Comparison of ENCODE assay signal across 1 cellular context in the genomic region with DNA sequence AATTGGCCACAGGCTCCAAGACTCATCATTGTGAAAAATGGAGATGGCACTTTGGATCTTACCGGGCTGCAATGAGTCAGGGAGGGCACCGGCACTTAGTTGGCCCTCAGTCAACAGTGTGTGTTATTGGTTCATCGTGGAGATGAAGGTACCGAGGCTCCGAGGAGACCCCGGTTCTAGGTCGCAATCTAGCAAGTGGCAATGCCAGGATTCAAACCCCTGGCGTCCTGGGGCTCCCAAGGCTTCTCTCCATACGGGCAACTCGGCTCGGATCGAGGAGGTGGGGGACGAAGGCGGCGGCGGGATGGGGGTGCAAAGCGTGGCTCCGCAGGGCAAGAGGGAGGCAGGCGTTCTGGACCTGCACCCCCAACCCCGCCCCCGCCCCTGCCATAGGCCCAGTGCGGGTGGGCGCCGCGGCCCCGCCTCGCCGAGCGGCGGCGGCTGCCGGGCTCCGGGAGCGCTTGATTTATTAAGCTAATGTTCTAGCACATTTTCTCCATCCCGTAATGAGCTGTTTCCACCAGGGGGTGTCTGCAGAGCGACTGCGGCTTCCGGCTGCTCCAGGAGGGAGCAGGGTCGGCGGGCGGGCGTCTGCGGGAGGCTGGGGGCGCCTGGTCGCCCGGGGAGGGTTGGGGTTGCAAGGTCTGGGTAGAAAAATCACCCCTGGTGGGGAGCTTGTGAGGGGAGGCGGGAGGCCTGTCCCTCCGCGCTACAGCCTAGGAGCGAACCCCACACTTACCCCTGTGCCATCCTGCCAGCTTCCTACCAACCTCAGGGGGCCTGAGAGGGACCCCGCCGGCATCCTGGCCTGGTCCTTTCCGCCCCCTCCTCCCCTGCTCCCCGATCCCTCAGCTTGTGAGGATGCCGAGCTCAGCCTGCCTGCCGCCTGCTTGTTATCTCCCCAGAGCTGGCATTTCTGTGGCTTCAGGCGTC.
TF ChIP-seq lines count a peak whose summit lies in the region.

No MANE protein-coding gene starts in this region.

TF ChIP-seq in K562, 482 proteins besides CTCF, POLR2A, EP300 and RAD21 (continued from another document and continues in another):
- TF ChIP-seq, protein P1, sequence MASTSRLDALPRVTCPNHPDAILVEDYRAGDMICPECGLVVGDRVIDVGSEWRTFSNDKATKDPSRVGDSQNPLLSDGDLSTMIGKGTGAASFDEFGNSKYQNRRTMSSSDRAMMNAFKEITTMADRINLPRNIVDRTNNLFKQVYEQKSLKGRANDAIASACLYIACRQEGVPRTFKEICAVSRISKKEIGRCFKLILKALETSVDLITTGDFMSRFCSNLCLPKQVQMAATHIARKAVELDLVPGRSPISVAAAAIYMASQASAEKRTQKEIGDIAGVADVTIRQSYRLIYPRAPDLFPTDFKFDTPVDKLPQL (IDR thresholded peaks at IDR 0.05; ENCODE audit: extremely low read depth, insufficient read length): no peak
- TF ChIP-seq ETS2 (tag; IDR thresholded peaks at IDR 0.05; ENCODE audit: borderline replicate concordance, poor library complexity, severe bottlenecking): no peak
- TF ChIP-seq MAZ (CRISPR knock-in tag; conservative IDR thresholded peaks at IDR 0.05 in 1 of 2, IDR thresholded peaks at IDR 0.05 in 1 of 2): peak in 1 of 2 experiments; percentile 57; a peak in 1 of 4 replicates
- TF ChIP-seq, protein P2, sequence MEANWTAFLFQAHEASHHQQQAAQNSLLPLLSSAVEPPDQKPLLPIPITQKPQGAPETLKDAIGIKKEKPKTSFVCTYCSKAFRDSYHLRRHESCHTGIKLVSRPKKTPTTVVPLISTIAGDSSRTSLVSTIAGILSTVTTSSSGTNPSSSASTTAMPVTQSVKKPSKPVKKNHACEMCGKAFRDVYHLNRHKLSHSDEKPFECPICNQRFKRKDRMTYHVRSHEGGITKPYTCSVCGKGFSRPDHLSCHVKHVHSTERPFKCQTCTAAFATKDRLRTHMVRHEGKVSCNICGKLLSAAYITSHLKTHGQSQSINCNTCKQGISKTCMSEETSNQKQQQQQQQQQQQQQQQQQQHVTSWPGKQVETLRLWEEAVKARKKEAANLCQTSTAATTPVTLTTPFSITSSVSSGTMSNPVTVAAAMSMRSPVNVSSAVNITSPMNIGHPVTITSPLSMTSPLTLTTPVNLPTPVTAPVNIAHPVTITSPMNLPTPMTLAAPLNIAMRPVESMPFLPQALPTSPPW (CRISPR knock-in tag; IDR thresholded peaks at IDR 0.05): peak; percentile 52
- no peak for TF ChIP-seq KLF1 (tag; IDR thresholded peaks at IDR 0.05)
- TF ChIP-seq SLC30A9 (CRISPR knock-in tag; IDR thresholded peaks at IDR 0.05): no peak
- peak; percentile 37 for TF ChIP-seq KDM5B (IDR thresholded peaks at IDR 0.05; ENCODE audit: insufficient replicate concordance, low read depth, low read length)
- no peak for TF ChIP-seq SMARCA4 (IDR thresholded peaks at IDR 0.05)
- TF ChIP-seq, protein P3, sequence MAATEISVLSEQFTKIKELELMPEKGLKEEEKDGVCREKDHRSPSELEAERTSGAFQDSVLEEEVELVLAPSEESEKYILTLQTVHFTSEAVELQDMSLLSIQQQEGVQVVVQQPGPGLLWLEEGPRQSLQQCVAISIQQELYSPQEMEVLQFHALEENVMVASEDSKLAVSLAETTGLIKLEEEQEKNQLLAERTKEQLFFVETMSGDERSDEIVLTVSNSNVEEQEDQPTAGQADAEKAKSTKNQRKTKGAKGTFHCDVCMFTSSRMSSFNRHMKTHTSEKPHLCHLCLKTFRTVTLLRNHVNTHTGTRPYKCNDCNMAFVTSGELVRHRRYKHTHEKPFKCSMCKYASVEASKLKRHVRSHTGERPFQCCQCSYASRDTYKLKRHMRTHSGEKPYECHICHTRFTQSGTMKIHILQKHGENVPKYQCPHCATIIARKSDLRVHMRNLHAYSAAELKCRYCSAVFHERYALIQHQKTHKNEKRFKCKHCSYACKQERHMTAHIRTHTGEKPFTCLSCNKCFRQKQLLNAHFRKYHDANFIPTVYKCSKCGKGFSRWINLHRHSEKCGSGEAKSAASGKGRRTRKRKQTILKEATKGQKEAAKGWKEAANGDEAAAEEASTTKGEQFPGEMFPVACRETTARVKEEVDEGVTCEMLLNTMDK (IDR thresholded peaks at IDR 0.05; ENCODE audit: borderline replicate concordance, insufficient read depth, low read depth, low read length, poor library complexity, severe bottlenecking): peak; percentile 19
- no peak for TF ChIP-seq GTF2A2 (tag; IDR thresholded peaks at IDR 0.05)
- peak; percentile 52 for TF ChIP-seq ETV1 (tag; conservative IDR thresholded peaks at IDR 0.05; ENCODE audit: low read depth)
- no peak for TF ChIP-seq ILF3 (IDR thresholded peaks at IDR 0.05; ENCODE audit: borderline replicate concordance)
- TF ChIP-seq, protein P4, sequence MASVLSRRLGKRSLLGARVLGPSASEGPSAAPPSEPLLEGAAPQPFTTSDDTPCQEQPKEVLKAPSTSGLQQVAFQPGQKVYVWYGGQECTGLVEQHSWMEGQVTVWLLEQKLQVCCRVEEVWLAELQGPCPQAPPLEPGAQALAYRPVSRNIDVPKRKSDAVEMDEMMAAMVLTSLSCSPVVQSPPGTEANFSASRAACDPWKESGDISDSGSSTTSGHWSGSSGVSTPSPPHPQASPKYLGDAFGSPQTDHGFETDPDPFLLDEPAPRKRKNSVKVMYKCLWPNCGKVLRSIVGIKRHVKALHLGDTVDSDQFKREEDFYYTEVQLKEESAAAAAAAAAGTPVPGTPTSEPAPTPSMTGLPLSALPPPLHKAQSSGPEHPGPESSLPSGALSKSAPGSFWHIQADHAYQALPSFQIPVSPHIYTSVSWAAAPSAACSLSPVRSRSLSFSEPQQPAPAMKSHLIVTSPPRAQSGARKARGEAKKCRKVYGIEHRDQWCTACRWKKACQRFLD (CRISPR knock-in tag; IDR thresholded peaks at IDR 0.05): no peak
- TF ChIP-seq, protein P5, sequence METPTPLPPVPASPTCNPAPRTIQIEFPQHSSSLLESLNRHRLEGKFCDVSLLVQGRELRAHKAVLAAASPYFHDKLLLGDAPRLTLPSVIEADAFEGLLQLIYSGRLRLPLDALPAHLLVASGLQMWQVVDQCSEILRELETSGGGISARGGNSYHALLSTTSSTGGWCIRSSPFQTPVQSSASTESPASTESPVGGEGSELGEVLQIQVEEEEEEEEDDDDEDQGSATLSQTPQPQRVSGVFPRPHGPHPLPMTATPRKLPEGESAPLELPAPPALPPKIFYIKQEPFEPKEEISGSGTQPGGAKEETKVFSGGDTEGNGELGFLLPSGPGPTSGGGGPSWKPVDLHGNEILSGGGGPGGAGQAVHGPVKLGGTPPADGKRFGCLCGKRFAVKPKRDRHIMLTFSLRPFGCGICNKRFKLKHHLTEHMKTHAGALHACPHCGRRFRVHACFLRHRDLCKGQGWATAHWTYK (CRISPR knock-in tag; IDR thresholded peaks at IDR 0.05): no peak
- TF ChIP-seq, protein P6, sequence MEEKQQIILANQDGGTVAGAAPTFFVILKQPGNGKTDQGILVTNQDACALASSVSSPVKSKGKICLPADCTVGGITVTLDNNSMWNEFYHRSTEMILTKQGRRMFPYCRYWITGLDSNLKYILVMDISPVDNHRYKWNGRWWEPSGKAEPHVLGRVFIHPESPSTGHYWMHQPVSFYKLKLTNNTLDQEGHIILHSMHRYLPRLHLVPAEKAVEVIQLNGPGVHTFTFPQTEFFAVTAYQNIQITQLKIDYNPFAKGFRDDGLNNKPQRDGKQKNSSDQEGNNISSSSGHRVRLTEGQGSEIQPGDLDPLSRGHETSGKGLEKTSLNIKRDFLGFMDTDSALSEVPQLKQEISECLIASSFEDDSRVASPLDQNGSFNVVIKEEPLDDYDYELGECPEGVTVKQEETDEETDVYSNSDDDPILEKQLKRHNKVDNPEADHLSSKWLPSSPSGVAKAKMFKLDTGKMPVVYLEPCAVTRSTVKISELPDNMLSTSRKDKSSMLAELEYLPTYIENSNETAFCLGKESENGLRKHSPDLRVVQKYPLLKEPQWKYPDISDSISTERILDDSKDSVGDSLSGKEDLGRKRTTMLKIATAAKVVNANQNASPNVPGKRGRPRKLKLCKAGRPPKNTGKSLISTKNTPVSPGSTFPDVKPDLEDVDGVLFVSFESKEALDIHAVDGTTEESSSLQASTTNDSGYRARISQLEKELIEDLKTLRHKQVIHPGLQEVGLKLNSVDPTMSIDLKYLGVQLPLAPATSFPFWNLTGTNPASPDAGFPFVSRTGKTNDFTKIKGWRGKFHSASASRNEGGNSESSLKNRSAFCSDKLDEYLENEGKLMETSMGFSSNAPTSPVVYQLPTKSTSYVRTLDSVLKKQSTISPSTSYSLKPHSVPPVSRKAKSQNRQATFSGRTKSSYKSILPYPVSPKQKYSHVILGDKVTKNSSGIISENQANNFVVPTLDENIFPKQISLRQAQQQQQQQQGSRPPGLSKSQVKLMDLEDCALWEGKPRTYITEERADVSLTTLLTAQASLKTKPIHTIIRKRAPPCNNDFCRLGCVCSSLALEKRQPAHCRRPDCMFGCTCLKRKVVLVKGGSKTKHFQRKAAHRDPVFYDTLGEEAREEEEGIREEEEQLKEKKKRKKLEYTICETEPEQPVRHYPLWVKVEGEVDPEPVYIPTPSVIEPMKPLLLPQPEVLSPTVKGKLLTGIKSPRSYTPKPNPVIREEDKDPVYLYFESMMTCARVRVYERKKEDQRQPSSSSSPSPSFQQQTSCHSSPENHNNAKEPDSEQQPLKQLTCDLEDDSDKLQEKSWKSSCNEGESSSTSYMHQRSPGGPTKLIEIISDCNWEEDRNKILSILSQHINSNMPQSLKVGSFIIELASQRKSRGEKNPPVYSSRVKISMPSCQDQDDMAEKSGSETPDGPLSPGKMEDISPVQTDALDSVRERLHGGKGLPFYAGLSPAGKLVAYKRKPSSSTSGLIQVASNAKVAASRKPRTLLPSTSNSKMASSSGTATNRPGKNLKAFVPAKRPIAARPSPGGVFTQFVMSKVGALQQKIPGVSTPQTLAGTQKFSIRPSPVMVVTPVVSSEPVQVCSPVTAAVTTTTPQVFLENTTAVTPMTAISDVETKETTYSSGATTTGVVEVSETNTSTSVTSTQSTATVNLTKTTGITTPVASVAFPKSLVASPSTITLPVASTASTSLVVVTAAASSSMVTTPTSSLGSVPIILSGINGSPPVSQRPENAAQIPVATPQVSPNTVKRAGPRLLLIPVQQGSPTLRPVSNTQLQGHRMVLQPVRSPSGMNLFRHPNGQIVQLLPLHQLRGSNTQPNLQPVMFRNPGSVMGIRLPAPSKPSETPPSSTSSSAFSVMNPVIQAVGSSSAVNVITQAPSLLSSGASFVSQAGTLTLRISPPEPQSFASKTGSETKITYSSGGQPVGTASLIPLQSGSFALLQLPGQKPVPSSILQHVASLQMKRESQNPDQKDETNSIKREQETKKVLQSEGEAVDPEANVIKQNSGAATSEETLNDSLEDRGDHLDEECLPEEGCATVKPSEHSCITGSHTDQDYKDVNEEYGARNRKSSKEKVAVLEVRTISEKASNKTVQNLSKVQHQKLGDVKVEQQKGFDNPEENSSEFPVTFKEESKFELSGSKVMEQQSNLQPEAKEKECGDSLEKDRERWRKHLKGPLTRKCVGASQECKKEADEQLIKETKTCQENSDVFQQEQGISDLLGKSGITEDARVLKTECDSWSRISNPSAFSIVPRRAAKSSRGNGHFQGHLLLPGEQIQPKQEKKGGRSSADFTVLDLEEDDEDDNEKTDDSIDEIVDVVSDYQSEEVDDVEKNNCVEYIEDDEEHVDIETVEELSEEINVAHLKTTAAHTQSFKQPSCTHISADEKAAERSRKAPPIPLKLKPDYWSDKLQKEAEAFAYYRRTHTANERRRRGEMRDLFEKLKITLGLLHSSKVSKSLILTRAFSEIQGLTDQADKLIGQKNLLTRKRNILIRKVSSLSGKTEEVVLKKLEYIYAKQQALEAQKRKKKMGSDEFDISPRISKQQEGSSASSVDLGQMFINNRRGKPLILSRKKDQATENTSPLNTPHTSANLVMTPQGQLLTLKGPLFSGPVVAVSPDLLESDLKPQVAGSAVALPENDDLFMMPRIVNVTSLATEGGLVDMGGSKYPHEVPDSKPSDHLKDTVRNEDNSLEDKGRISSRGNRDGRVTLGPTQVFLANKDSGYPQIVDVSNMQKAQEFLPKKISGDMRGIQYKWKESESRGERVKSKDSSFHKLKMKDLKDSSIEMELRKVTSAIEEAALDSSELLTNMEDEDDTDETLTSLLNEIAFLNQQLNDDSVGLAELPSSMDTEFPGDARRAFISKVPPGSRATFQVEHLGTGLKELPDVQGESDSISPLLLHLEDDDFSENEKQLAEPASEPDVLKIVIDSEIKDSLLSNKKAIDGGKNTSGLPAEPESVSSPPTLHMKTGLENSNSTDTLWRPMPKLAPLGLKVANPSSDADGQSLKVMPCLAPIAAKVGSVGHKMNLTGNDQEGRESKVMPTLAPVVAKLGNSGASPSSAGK (IDR thresholded peaks at IDR 0.05): no peak
- TF ChIP-seq ETV5 (CRISPR knock-in tag; IDR thresholded peaks at IDR 0.05; ENCODE audit: low read depth): peak; percentile 63; the same call in 1 of the 2 replicates
- TF ChIP-seq EP400 (IDR thresholded peaks at IDR 0.05): no peak
- TF ChIP-seq SMARCE1 (IDR thresholded peaks at IDR 0.05): no peak
- TF ChIP-seq XRCC4 (IDR thresholded peaks at IDR 0.05; ENCODE audit: extremely low read depth, insufficient read depth, insufficient read length): no peak
- TF ChIP-seq MYC (IDR thresholded peaks at IDR 0.05; ENCODE audit: low read depth, low read length): 0 out of 2 replicates have a peak, but pooled peaks have one; percentile 34
- TF ChIP-seq MYC (CRISPR knock-in tag; IDR thresholded peaks at IDR 0.05; ENCODE audit: borderline replicate concordance, low read depth): no peak
- peak; percentile 48; the same call in 1 of the 2 replicates for TF ChIP-seq PHF8 (IDR thresholded peaks at IDR 0.05; ENCODE audit: borderline replicate concordance, low read length)
- no peak for TF ChIP-seq ATF7 (IDR thresholded peaks at IDR 0.05)
- no peak for TF ChIP-seq ZNF780A (CRISPR knock-in tag; IDR thresholded peaks at IDR 0.05)
- TF ChIP-seq BRD4 (IDR thresholded peaks at IDR 0.05): no peak
- TF ChIP-seq HMGN3 (IDR thresholded peaks at IDR 0.05; ENCODE audit: borderline replicate concordance, extremely low read depth, insufficient read length, low read depth, low read length): peak; percentile 26
- no peak for TF ChIP-seq ZNF76 (CRISPR knock-in tag; IDR thresholded peaks at IDR 0.05; ENCODE audit: borderline replicate concordance)
- TF ChIP-seq ETV6 (IDR thresholded peaks at IDR 0.05; ENCODE audit: borderline replicate concordance in 1 of 2, low read depth in 2 of 2, low read length in 1 of 2): no peak
- no peak for TF ChIP-seq ETV6 (CRISPR knock-in tag; IDR thresholded peaks at IDR 0.05; ENCODE audit: borderline replicate concordance)
- TF ChIP-seq, protein P7, sequence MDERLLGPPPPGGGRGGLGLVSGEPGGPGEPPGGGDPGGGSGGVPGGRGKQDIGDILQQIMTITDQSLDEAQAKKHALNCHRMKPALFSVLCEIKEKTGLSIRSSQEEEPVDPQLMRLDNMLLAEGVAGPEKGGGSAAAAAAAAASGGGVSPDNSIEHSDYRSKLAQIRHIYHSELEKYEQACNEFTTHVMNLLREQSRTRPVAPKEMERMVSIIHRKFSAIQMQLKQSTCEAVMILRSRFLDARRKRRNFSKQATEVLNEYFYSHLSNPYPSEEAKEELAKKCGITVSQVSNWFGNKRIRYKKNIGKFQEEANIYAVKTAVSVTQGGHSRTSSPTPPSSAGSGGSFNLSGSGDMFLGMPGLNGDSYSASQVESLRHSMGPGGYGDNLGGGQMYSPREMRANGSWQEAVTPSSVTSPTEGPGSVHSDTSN (CRISPR knock-in tag; IDR thresholded peaks at IDR 0.05; ENCODE audit: low read depth): no peak
- TF ChIP-seq, protein P7 (tag; conservative IDR thresholded peaks at IDR 0.05; ENCODE audit: low read depth): no peak
- TF ChIP-seq SAFB (IDR thresholded peaks at IDR 0.05; ENCODE audit: borderline replicate concordance, low read depth, low read length): no peak
